ENCODE assay signal across 14 cellular contexts in the genomic region with DNA sequence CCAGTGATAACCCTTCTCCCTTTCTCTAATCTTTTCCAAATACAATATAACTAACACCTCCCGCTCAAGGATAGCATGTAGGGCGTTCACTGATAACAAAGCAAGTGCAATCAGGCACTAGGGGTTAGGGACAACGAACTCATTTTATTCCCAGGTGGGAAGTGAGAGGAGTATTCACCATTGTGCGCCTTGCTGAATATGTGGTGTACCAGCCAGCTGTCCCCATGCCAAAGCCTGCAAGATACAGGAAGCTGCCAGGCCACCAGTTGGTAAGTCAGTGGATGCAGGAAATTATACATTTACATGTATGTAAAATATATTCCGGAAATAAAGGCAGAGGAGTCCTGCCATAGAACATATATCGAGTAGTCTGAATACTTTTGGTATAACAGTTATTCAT.
"Had no signal": no experiment of that assay in that cellular context is flagged by ENCODE, and none has a peak within 500 bp of the region (broad histone marks: within the 10 kb centered on the region; RNA-seq: fewer than 3 reads in every experiment).

No MANE protein-coding gene starts in this region.

- DNase-seq: dermis blood vessel endothelial cell; esophagus squamous epithelium; foreskin keratinocyte; mammary epithelial cell; natural killer cell; posterior cingulate gyrus; stimulated activated CD4-positive, alpha-beta T cell treated with anti-CD3 and anti-CD28 coated beads, Interleukin-12 subunit alpha, Interleukin-12 subunit beta, amount 100 ng/mL, for 4 hours; stimulated activated naive CD4-positive, alpha-beta T cell; thyroid gland; upper lobe of left lung; uterus had no signal

- H3K36me3 ChIP-seq: esophagus squamous epithelium, thyroid gland, upper lobe of left lung, uterus had no signal

- H3K9me3 ChIP-seq: esophagus squamous epithelium, thyroid gland, upper lobe of left lung, uterus had no signal

- H3K4me3 ChIP-seq: esophagus squamous epithelium, hepatocyte, thyroid gland, upper lobe of left lung, uterus had no signal

- H3K27me3 ChIP-seq: esophagus squamous epithelium, foreskin keratinocyte, hepatocyte, thyroid gland, upper lobe of left lung, uterus had no signal

- H3K4me1 ChIP-seq: esophagus squamous epithelium, foreskin keratinocyte, thyroid gland, upper lobe of left lung, uterus had no signal

- H3K27ac ChIP-seq: esophagus squamous epithelium, foreskin keratinocyte, hepatocyte, thyroid gland, upper lobe of left lung, uterus had no signal

- H3K79me2 ChIP-seq: hepatocyte had no signal

- H3K4me2 ChIP-seq: hepatocyte had no signal

- ATAC-seq: foreskin keratinocyte, natural killer cell, sciatic nerve had no signal

- H2AFZ ChIP-seq: hepatocyte had no signal

- FAIRE-seq: colon had no signal
